Comparison of ENCODE assay signal across 8 cellular contexts in genomic region chr9:137199411-137200121, GRCh38.
DNase-seq lines count a peak whose midpoint lies in the region; TF ChIP-seq lines count a peak whose summit lies in the region.

No MANE protein-coding gene starts in this region.

- DNase-seq in activated naive CD4-positive, alpha-beta T cell treated with anti-CD3 and anti-CD28 coated beads, Interleukin-2, amount 10 ng/mL, durations not matched to agents 7 days and 5 days, result peak; percentile 34
- no peak for DNase-seq in activated naive CD4-positive, alpha-beta T cell treated with Interleukin-2 at 50 U/mL for 16 hours
- DNase-seq in amniotic epithelial cell (ENCODE audit: low read depth) (peak; percentile 34), tibial artery (no peak), NCI-H187 treated with DMSO at 0.1 percent for 48 hours (lab: John Stamatoyannopoulos, UW) (no peak), DMS 273 treated with DMSO at 0.1 percent for 48 hours (lab: John Stamatoyannopoulos, UW) (no peak), NCI-H345 treated with DMSO at 0.1 percent for 48 hours (lab: John Stamatoyannopoulos, UW; ENCODE audit: unreplicated experiment) (no peak)

- peaks cover 11% of the 10 kb centered on the region for H3K27me3 Mint-ChIP-seq in activated naive CD4-positive, alpha-beta T cell treated with anti-CD3 and anti-CD28 coated beads, Interleukin-2, amount 10 ng/mL, durations not matched to agents 7 days and 5 days

- H3K9me3 ChIP-seq in tibial artery, result no peaks in the 10 kb centered on the region

- intact Hi-C loops in tibial artery (cut with DNase I; ENCODE audit: low total_unique reads), result no loop called here

- peaks cover 35% of the 10 kb centered on the region for H3K4me1 Mint-ChIP-seq in activated naive CD4-positive, alpha-beta T cell treated with anti-CD3 and anti-CD28 coated beads, Interleukin-2, amount 10 ng/mL, durations not matched to agents 7 days and 5 days

- no peak for TF ChIP-seq CTCF in tibial artery (IDR thresholded peaks at IDR 0.05)

- no peaks in the 10 kb centered on the region for H3K9me3 Mint-ChIP-seq in activated naive CD4-positive, alpha-beta T cell treated with anti-CD3 and anti-CD28 coated beads, Interleukin-2, amount 10 ng/mL, durations not matched to agents 7 days and 5 days

- H3K27ac ChIP-seq in layer of hippocampus (ENCODE audit: low read depth, low read length) (peak overlapping the region; percentile 86), tibial artery (peak overlapping the region; percentile 51 to 60)

- peak overlapping the region; percentile 57 to 62 for H3K4me3 ChIP-seq in tibial artery

- peaks cover 3% of the 10 kb centered on the region for H3K36me3 Mint-ChIP-seq in activated naive CD4-positive, alpha-beta T cell treated with anti-CD3 and anti-CD28 coated beads, Interleukin-2, amount 10 ng/mL, durations not matched to agents 7 days and 5 days

- H3K4me1 ChIP-seq in tibial artery, result peaks cover 4 to 82% (median 49%) of the 10 kb centered on the region in 4 donors

- peak overlapping the region; percentile 60 for H3K27ac Mint-ChIP-seq in activated naive CD4-positive, alpha-beta T cell treated with anti-CD3 and anti-CD28 coated beads, Interleukin-2, amount 10 ng/mL, durations not matched to agents 7 days and 5 days

- no peaks in the 10 kb centered on the region for H3K36me3 ChIP-seq in tibial artery

- CTCF ChIA-PET in activated naive CD4-positive, alpha-beta T cell treated with anti-CD3 and anti-CD28 coated beads, Interleukin-2, amount 10 ng/mL, durations not matched to agents 7 days and 5 days (lab: Charles Lee), result interaction anchor here (1.5 kb wide), 1 partner anchor 11 kb away, joined by 4 read pairs; no protein-coding TSS in a partner anchor

- peak overlapping the region; percentile 77 for H3K4me3 Mint-ChIP-seq in activated naive CD4-positive, alpha-beta T cell treated with anti-CD3 and anti-CD28 coated beads, Interleukin-2, amount 10 ng/mL, durations not matched to agents 7 days and 5 days

- no peaks in the 10 kb centered on the region for H3K27me3 ChIP-seq in layer of hippocampus (ENCODE audit: control insufficient read depth, insufficient read depth, low read length)
- H3K27me3 ChIP-seq in tibial artery, result no peaks in the 10 kb centered on the region

Comparison
In these comparisons a context has a peak if more than half of its experiments do, and no peak if none do; other contexts are left out.
1. DNase-seq: peak in activated naive CD4-positive, alpha-beta T cell treated with anti-CD3 and anti-CD28 coated beads, Interleukin-2, amount 10 ng/mL, durations not matched to agents 7 days and 5 days (single experiment) and amniotic epithelial cell (single experiment); none in activated naive CD4-positive, alpha-beta T cell treated with Interleukin-2 at 50 U/mL for 16 hours (single experiment), tibial artery (0 of 2), NCI-H187 treated with DMSO at 0.1 percent for 48 hours (single experiment), DMS 273 treated with DMSO at 0.1 percent for 48 hours (single experiment) and NCI-H345 treated with DMSO at 0.1 percent for 48 hours (single experiment).